1 cellular context compared by ENCODE assay signal in the genomic region with DNA sequence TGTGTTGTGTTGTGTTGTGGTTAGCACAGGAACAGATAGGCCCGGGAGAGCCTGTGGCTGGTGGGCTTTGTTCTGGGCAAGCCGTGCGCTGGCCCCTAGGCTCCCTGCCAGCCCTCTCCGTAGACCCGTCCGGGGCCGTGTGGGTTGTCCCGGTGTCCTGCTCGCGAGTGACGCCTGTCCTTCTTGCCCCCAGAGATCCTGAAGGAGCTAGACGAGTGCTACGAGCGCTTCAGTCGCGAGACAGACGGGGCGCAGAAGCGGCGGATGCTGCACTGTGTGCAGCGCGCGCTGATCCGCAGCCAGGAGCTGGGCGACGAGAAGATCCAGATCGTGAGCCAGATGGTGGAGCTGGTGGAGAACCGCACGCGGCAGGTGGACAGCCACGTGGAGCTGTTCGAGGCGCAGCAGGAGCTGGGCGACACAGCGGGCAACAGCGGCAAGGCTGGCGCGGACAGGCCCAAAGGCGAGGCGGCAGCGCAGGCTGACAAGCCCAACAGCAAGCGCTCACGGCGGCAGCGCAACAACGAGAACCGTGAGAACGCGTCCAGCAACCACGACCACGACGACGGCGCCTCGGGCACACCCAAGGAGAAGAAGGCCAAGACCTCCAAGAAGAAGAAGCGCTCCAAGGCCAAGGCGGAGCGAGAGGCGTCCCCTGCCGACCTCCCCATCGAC.
TF ChIP-seq lines count a peak whose summit lies in the region.

No MANE protein-coding gene starts in this region.

TF ChIP-seq in GM12878, 131 proteins besides CTCF, POLR2A, EP300 and RAD21:
- TF ChIP-seq TAF1 (IDR thresholded peaks at IDR 0.05; ENCODE audit: borderline replicate concordance, low read depth, low read length) (no peak), LARP7 (IDR thresholded peaks at IDR 0.05) (no peak)
- TF ChIP-seq, protein P1, sequence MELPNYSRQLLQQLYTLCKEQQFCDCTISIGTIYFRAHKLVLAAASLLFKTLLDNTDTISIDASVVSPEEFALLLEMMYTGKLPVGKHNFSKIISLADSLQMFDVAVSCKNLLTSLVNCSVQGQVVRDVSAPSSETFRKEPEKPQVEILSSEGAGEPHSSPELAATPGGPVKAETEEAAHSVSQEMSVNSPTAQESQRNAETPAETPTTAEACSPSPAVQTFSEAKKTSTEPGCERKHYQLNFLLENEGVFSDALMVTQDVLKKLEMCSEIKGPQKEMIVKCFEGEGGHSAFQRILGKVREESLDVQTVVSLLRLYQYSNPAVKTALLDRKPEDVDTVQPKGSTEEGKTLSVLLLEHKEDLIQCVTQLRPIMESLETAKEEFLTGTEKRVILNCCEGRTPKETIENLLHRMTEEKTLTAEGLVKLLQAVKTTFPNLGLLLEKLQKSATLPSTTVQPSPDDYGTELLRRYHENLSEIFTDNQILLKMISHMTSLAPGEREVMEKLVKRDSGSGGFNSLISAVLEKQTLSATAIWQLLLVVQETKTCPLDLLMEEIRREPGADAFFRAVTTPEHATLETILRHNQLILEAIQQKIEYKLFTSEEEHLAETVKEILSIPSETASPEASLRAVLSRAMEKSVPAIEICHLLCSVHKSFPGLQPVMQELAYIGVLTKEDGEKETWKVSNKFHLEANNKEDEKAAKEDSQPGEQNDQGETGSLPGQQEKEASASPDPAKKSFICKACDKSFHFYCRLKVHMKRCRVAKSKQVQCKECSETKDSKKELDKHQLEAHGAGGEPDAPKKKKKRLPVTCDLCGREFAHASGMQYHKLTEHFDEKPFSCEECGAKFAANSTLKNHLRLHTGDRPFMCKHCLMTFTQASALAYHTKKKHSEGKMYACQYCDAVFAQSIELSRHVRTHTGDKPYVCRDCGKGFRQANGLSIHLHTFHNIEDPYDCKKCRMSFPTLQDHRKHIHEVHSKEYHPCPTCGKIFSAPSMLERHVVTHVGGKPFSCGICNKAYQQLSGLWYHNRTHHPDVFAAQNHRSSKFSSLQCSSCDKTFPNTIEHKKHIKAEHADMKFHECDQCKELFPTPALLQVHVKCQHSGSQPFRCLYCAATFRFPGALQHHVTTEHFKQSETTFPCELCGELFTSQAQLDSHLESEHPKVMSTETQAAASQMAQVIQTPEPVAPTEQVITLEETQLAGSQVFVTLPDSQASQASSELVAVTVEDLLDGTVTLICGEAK (IDR thresholded peaks at IDR 0.05; ENCODE audit: borderline replicate concordance) = peak; percentile 41; the same call in 1 of the 2 replicates
- TF ChIP-seq, protein P2, sequence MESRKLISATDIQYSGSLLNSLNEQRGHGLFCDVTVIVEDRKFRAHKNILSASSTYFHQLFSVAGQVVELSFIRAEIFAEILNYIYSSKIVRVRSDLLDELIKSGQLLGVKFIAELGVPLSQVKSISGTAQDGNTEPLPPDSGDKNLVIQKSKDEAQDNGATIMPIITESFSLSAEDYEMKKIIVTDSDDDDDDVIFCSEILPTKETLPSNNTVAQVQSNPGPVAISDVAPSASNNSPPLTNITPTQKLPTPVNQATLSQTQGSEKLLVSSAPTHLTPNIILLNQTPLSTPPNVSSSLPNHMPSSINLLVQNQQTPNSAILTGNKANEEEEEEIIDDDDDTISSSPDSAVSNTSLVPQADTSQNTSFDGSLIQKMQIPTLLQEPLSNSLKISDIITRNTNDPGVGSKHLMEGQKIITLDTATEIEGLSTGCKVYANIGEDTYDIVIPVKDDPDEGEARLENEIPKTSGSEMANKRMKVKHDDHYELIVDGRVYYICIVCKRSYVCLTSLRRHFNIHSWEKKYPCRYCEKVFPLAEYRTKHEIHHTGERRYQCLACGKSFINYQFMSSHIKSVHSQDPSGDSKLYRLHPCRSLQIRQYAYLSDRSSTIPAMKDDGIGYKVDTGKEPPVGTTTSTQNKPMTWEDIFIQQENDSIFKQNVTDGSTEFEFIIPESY (IDR thresholded peaks at IDR 0.05) = peak; percentile 78
